In the genomic region with DNA sequence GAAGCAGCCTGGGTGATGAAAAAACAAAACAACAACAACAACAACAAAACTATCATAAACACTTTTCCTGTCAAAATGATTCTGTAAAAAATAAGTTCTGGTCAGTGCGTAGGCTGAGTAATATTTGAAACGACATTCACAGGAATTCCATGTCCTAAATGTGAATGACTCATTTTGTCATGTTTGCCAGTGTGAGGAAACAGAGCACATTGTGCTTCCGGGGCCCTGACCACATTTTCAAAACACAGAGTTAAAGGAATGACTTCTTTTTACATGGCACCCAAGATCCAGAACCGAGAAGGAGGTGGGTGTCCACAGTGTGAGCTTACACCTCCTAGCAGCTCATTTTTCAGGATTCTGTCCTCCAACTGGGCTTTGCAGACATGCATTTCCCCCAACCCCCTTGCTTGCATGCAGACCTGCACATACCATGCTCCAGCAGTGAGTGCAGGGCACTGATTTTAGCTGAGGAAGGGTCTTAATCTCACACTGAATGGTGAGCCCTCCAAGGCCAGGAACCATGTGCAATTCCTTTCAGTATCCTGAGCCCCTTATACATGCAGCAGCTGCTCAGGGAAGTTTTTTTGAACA, we compare ENCODE assay signal across 14 cellular contexts. TPM values are rescaled to one million over a fixed set of nuclear protein-coding genes. Genes with fewer than 3 reads are reported as not detected.
DNase-seq lines count a peak whose midpoint lies in the region; ATAC-seq and TF ChIP-seq lines count a peak whose summit lies in the region.
"Had no signal": no experiment of that assay in that cellular context is flagged by ENCODE, and none has a peak within 500 bp of the region (broad histone marks: within the 10 kb centered on the region; RNA-seq: fewer than 3 reads in every experiment).

No MANE protein-coding gene starts in this region.

- no peak overlapping the region for H3K4me3 ChIP-seq in SK-N-SH (ENCODE audit: low read depth in 2 of 2, low read length in 1 of 2)
- H3K4me3 ChIP-seq: SK-N-MC had no signal

- H3K9me3 ChIP-seq in SK-N-SH = no peaks in the 10 kb centered on the region

- H3K4me2 ChIP-seq in SK-N-SH = 0 out of 2 replicates have a peak overlapping the region, but pooled peaks have one; percentile 11
- H3K4me2 ChIP-seq: KMS-11 had no signal

- DNase-seq in ELR (ENCODE audit: low read depth) (peak; percentile 56), SK-N-SH (no peak), foreskin melanocyte (peak; percentile 32), renal cortical epithelial cell (ENCODE audit: low read depth) (peak; percentile 84), NCI-H1436 treated with DMSO at 0.1 percent for 48 hours (lab: John Stamatoyannopoulos, UW) (no peak), T1000 (lab: John Stamatoyannopoulos, UW) (no peak)
- no peak for DNase-seq in stimulated activated CD4-positive, alpha-beta T cell treated with anti-CD3 and anti-CD28 coated beads, Interleukin-4, amount 100 ng/mL, for 24 hours
- DNase-seq: activated CD4-positive, alpha-beta memory T cell treated with anti-CD3 and anti-CD28 coated beads for 36 hours; activated naive CD8-positive, alpha-beta T cell treated with anti-CD3 and anti-CD28 coated beads for 36 hours; right cardiac atrium had no signal

- no peak for TF ChIP-seq EP300 in SK-N-SH (IDR thresholded peaks at IDR 0.05; ENCODE audit: borderline replicate concordance in 1 of 2, low read depth in 1 of 2, low read length in 1 of 2)

- TF ChIP-seq CTCF in SK-N-SH (IDR thresholded peaks at IDR 0.05) = no peak

- TF ChIP-seq RAD21 in SK-N-SH (IDR thresholded peaks at IDR 0.05; ENCODE audit: low read length) = no peak

- H3K9ac ChIP-seq in SK-N-SH = no peak overlapping the region
- H3K9ac ChIP-seq: KMS-11 had no signal

- no peaks in the 10 kb centered on the region for H3K9me2 ChIP-seq in SK-N-SH

- POLR2A ChIA-PET in SK-N-SH (lab: Yijun Ruan, JAX) = no interaction called here

- no peaks in the 10 kb centered on the region for H3K36me3 ChIP-seq in SK-N-SH (replicated peaks in 1 of 2; ENCODE audit: control insufficient read depth in 1 of 2, insufficient read depth in 2 of 2, low read length in 1 of 2)

- no peak for ATAC-seq in HG02588 (IDR thresholded peaks at IDR 0.05; ENCODE audit: unreplicated experiment)

- no peaks in the 10 kb centered on the region for H4K20me1 ChIP-seq in SK-N-SH (ENCODE audit: insufficient read depth)

- CTCF ChIA-PET in SK-N-SH (lab: Yijun Ruan, JAX) = interaction anchor here (1.3 to 1.5 kb wide), 2 partner anchors 10 to 180 kb away, joined by 3 to 4 read pairs; no protein-coding TSS in a partner anchor

- H3K27me3 ChIP-seq in SK-N-SH (ENCODE audit: insufficient read depth) = no peaks in the 10 kb centered on the region; the same call in 1 of the 2 replicates

- H3K4me1 ChIP-seq in SK-N-SH (ENCODE audit: control insufficient read depth in 1 of 2, insufficient read depth in 2 of 2, low read depth in 1 of 2, low read length in 1 of 2) = peaks cover 6 to 7% of the 10 kb centered on the region in 2 experiments; a peak in 2 of 4 replicates

- no peaks in the 10 kb centered on the region for H3F3A ChIP-seq in SK-N-SH (replicated peaks; ENCODE audit: insufficient read depth)

- peak overlapping the region; percentile 35; the same call in 1 of the 2 replicates for H2AFZ ChIP-seq in SK-N-SH (ENCODE audit: low read depth)

- no peak overlapping the region for H3K27ac ChIP-seq in SK-N-SH (ENCODE audit: low read depth in 2 of 2, low read length in 1 of 2)
- H3K27ac ChIP-seq: KMS-11, SK-N-MC had no signal

- 33% methylated on average over 4 of the region's 4 CpGs for WGBS in SK-N-SH (ENCODE audit: low lambda C conversion rate)

- no peaks in the 10 kb centered on the region for H3K79me2 ChIP-seq in SK-N-SH (ENCODE audit: insufficient read depth)

TF ChIP-seq in SK-N-SH, 30 proteins besides CTCF, POLR2A, EP300 and RAD21:
- TF ChIP-seq, protein P1, sequence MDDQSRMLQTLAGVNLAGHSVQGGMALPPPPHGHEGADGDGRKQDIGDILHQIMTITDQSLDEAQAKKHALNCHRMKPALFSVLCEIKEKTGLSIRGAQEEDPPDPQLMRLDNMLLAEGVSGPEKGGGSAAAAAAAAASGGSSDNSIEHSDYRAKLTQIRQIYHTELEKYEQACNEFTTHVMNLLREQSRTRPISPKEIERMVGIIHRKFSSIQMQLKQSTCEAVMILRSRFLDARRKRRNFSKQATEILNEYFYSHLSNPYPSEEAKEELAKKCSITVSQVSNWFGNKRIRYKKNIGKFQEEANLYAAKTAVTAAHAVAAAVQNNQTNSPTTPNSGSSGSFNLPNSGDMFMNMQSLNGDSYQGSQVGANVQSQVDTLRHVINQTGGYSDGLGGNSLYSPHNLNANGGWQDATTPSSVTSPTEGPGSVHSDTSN (IDR thresholded peaks at IDR 0.05) = peak; percentile 38; the same call in 1 of the 2 replicates
- TF ChIP-seq FOSL2 (IDR thresholded peaks at IDR 0.05; ENCODE audit: borderline replicate concordance, low read depth) (0 out of 2 replicates have a peak, but pooled peaks have one; percentile 24), MEF2A (IDR thresholded peaks at IDR 0.05; ENCODE audit: borderline replicate concordance, low read depth) (no peak), JUND (IDR thresholded peaks at IDR 0.05) (peak; percentile 38), GABPA (IDR thresholded peaks at IDR 0.05; ENCODE audit: low read depth) (peak; percentile 45; the same call in 1 of the 2 replicates)

RNA-seq across cellular contexts. Expression of a gene that starts 3.0 kb away (rescaled TPM):
- polyA plus RNA-seq in SK-N-SH (2012; rRNA removed) = 0.08 and 0.25 TPM in 2 replicates
- polyA plus RNA-seq in SK-N-SH (2012; cell fraction: cytosol; rRNA removed) = 0.13 and 0.28 TPM in 2 replicates
- polyA plus RNA-seq in SK-N-SH (2012; cell fraction: nucleus; rRNA removed) = 0.08 and 0.21 TPM in 2 replicates
- 0.65 TPM in 1 of 2 replicates, not detected in the other for total RNA-seq in renal cortical epithelial cell
- total RNA-seq: activated CD4-positive, alpha-beta memory T cell treated with anti-CD3 and anti-CD28 coated beads for 36 hours; activated naive CD8-positive, alpha-beta T cell treated with anti-CD3 and anti-CD28 coated beads for 36 hours; NCI-H460; right cardiac atrium had no signal
- polyA plus RNA-seq: right cardiac atrium had no signal

RNA-seq across cellular contexts. Expression of a gene that starts 17.2 kb away (rescaled TPM):
- 6.2 and 11.8 TPM in 2 replicates for polyA plus RNA-seq in SK-N-SH (2012; rRNA removed)
- 8.9 and 9.4 TPM in 2 replicates for polyA plus RNA-seq in SK-N-SH (2012; cell fraction: cytosol; rRNA removed)
- 19.9 and 21.3 TPM in 2 replicates for polyA plus RNA-seq in SK-N-SH (2012; cell fraction: nucleus; rRNA removed)
- 9.9 and 19.6 TPM in 2 replicates for total RNA-seq in renal cortical epithelial cell

Comparison
In these comparisons a context has a peak if more than half of its experiments do, and no peak if none do; other contexts are left out.
1. DNase-seq: peak in ELR (single experiment), foreskin melanocyte (single experiment) and renal cortical epithelial cell (single experiment); none in SK-N-SH (single experiment), NCI-H1436 treated with DMSO at 0.1 percent for 48 hours (single experiment), T1000 (single experiment) and stimulated activated CD4-positive, alpha-beta T cell treated with anti-CD3 and anti-CD28 coated beads, Interleukin-4, amount 100 ng/mL, for 24 hours (single experiment).